38 cellular contexts compared by ENCODE assay signal in the genomic region with DNA sequence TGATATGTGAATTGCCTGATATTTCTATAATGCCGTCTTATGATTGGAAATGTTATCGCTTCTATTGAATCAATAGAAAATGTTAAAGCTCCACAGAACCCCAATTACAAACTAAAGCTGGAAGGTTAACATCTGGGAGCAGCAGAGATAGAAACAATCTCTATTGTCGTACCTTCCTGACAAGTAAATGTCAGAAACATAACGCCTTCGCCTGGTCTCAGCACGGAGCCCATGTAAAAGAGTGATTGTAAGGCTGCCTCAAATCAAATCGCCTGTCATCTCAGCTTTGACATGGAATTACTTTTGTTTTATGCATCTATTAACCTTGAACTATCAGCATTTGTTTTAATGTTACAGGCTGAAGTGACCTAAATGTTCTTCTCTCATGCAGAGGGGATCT.
"Had no signal": no experiment of that assay in that cellular context is flagged by ENCODE, and none has a peak within 500 bp of the region (broad histone marks: within the 10 kb centered on the region; RNA-seq: fewer than 3 reads in every experiment).

No MANE protein-coding gene starts in this region.

- H3K4me3 Mint-ChIP-seq: activated naive CD4-positive, alpha-beta T cell treated with anti-CD3 and anti-CD28 coated beads for 36 hours; activated naive CD4-positive, alpha-beta T cell treated with anti-CD3 and anti-CD28 coated beads, Interleukin-2, amount 10 ng/mL, durations not matched to agents 7 days and 5 days; activated naive CD4-positive, alpha-beta T cell treated with anti-CD3 and anti-CD28 coated beads, Interleukin-2, amount 50 U/mL, for 24 hours; activated naive CD8-positive, alpha-beta T cell; activated naive CD8-positive, alpha-beta T cell treated with anti-CD3 and anti-CD28 coated beads for 36 hours; activated naive CD8-positive, alpha-beta T cell treated with anti-CD3 and anti-CD28 coated beads, Interleukin-2, amount 10 ng/mL, durations not matched to agents 7 days and 5 days; activated naive CD8-positive, alpha-beta T cell treated with anti-CD3 and anti-CD28 coated beads, Interleukin-2, amount 50 U/mL, for 24 hours; activated T-cell treated with anti-CD3 and anti-CD28 coated beads, Interleukin-2, amount 50 U/mL, for 24 hours; activated T-cell treated with anti-CD3 and anti-CD28 coated beads, Interleukin-2, amount 50 U/mL, for 4 hours; activated T-cell treated with anti-CD3 and anti-CD28 coated beads, Interleukin-2, amount 50 U/mL, for 72 hours; activated T-helper 17 cell treated with anti-CD3 and anti-CD28 coated beads, Interleukin-2, amount 50 U/mL, for 72 hours; brain; central memory CD8-positive, alpha-beta T cell had no signal

- H3K4me1 ChIP-seq: adrenal gland, ascending aorta, body of pancreas, breast epithelium had no signal

- H3K36me3 Mint-ChIP-seq: activated naive CD4-positive, alpha-beta T cell treated with anti-CD3 and anti-CD28 coated beads, Interleukin-2, amount 10 ng/mL, durations not matched to agents 7 days and 5 days; activated naive CD4-positive, alpha-beta T cell treated with anti-CD3 and anti-CD28 coated beads, Interleukin-2, amount 50 U/mL, for 24 hours; activated naive CD4-positive, alpha-beta T cell treated with anti-CD3 and anti-CD28 coated beads, Interleukin-2, amount 50 U/mL, for 72 hours; activated naive CD8-positive, alpha-beta T cell; activated naive CD8-positive, alpha-beta T cell treated with anti-CD3 and anti-CD28 coated beads for 36 hours; activated naive CD8-positive, alpha-beta T cell treated with anti-CD3 and anti-CD28 coated beads, Interleukin-2, amount 10 ng/mL, durations not matched to agents 7 days and 5 days; brain had no signal

- H3K27ac Mint-ChIP-seq: activated naive CD4-positive, alpha-beta T cell treated with anti-CD3 and anti-CD28 coated beads for 36 hours; activated naive CD4-positive, alpha-beta T cell treated with anti-CD3 and anti-CD28 coated beads, Interleukin-2, amount 10 ng/mL, durations not matched to agents 7 days and 5 days; activated naive CD4-positive, alpha-beta T cell treated with anti-CD3 and anti-CD28 coated beads, Interleukin-2, amount 50 U/mL, for 24 hours; activated naive CD4-positive, alpha-beta T cell treated with anti-CD3 and anti-CD28 coated beads, Interleukin-2, amount 50 U/mL, for 72 hours; activated naive CD8-positive, alpha-beta T cell; activated naive CD8-positive, alpha-beta T cell treated with anti-CD3 and anti-CD28 coated beads for 36 hours; activated naive CD8-positive, alpha-beta T cell treated with anti-CD3 and anti-CD28 coated beads, Interleukin-2, amount 10 ng/mL, durations not matched to agents 7 days and 5 days; activated naive CD8-positive, alpha-beta T cell treated with anti-CD3 and anti-CD28 coated beads, Interleukin-2, amount 50 U/mL, for 24 hours; activated T-cell treated with anti-CD3 and anti-CD28 coated beads, Interleukin-2, amount 50 U/mL, for 24 hours; activated T-cell treated with anti-CD3 and anti-CD28 coated beads, Interleukin-2, amount 50 U/mL, for 72 hours; activated T-helper 17 cell treated with anti-CD3 and anti-CD28 coated beads, Interleukin-2, amount 50 U/mL, for 72 hours; activated T-helper 2 cell treated with anti-CD3 and anti-CD28 coated beads, Interferon-gamma antibody, Interleukin-2, Interleukin-4, amounts not matched to agents 10 μg/mL and 5 μg/mL and 100 μg/mL, durations not matched to agents 14 hours and 24 hours and 36 hours had no signal

- H3K27me3 Mint-ChIP-seq: activated naive CD4-positive, alpha-beta T cell treated with anti-CD3 and anti-CD28 coated beads, Interleukin-2, amount 10 ng/mL, durations not matched to agents 7 days and 5 days; activated naive CD4-positive, alpha-beta T cell treated with anti-CD3 and anti-CD28 coated beads, Interleukin-2, amount 50 U/mL, for 24 hours; activated naive CD8-positive, alpha-beta T cell; activated naive CD8-positive, alpha-beta T cell treated with anti-CD3 and anti-CD28 coated beads for 36 hours; activated naive CD8-positive, alpha-beta T cell treated with anti-CD3 and anti-CD28 coated beads, Interleukin-2, amount 10 ng/mL, durations not matched to agents 7 days and 5 days; activated naive CD8-positive, alpha-beta T cell treated with anti-CD3 and anti-CD28 coated beads, Interleukin-2, amount 50 U/mL, for 24 hours; activated T-cell treated with anti-CD3 and anti-CD28 coated beads, Interleukin-2, amount 50 U/mL, for 24 hours; activated T-helper 17 cell treated with anti-CD3 and anti-CD28 coated beads, Interleukin-2, amount 50 U/mL, for 72 hours; brain; central memory CD8-positive, alpha-beta T cell had no signal

- H3K36me3 ChIP-seq: adrenal gland, ascending aorta, brain microvascular endothelial cell, breast epithelium, cardiac muscle cell had no signal

- ATAC-seq: activated naive CD4-positive, alpha-beta T cell treated with anti-CD3 and anti-CD28 coated beads, Interleukin-2, amount 50 U/mL, for 72 hours; activated naive CD8-positive, alpha-beta T cell treated with anti-CD3 and anti-CD28 coated beads, Interleukin-2, amount 50 U/mL, for 24 hours; activated T-cell treated with anti-CD3 and anti-CD28 coated beads, Interleukin-2, amount 50 U/mL, for 4 hours; activated T-cell treated with anti-CD3 and anti-CD28 coated beads, Interleukin-2, amount 50 U/mL, for 72 hours; activated T-helper 17 cell treated with anti-CD3 and anti-CD28 coated beads, Interleukin-2, amount 50 U/mL, for 72 hours; body of pancreas had no signal

- H3K4me3 ChIP-seq: adrenal gland, ascending aorta, body of pancreas, breast epithelium, cardiac muscle cell had no signal

- H3K27me3 ChIP-seq: adrenal gland, ascending aorta, body of pancreas, brain microvascular endothelial cell, breast epithelium, cardiac muscle cell had no signal

- H3K27ac ChIP-seq: adrenal gland, ascending aorta, body of pancreas, brain microvascular endothelial cell, breast epithelium, cardiac muscle cell had no signal

- FAIRE-seq: astrocyte, bronchial epithelial cell, colon had no signal

- H3K9me3 Mint-ChIP-seq: activated naive CD4-positive, alpha-beta T cell treated with anti-CD3 and anti-CD28 coated beads, Interleukin-2, amount 50 U/mL, for 24 hours; brain had no signal

- H3K4me1 Mint-ChIP-seq: activated naive CD4-positive, alpha-beta T cell treated with anti-CD3 and anti-CD28 coated beads, Interleukin-2, amount 10 ng/mL, durations not matched to agents 7 days and 5 days; activated naive CD4-positive, alpha-beta T cell treated with anti-CD3 and anti-CD28 coated beads, Interleukin-2, amount 50 U/mL, for 24 hours; activated naive CD8-positive, alpha-beta T cell treated with anti-CD3 and anti-CD28 coated beads for 36 hours; activated naive CD8-positive, alpha-beta T cell treated with anti-CD3 and anti-CD28 coated beads, Interleukin-2, amount 10 ng/mL, durations not matched to agents 7 days and 5 days; activated naive CD8-positive, alpha-beta T cell treated with anti-CD3 and anti-CD28 coated beads, Interleukin-2, amount 50 U/mL, for 24 hours; activated T-helper 17 cell treated with anti-CD3 and anti-CD28 coated beads, Interleukin-2, amount 50 U/mL, for 72 hours; central memory CD8-positive, alpha-beta T cell had no signal

- DNase-seq: activated effector memory CD4-positive, alpha-beta T cell treated with anti-CD3 and anti-CD28 coated beads, Interleukin-2, amount 50 U/mL, for 16 hours; activated effector memory CD4-positive, alpha-beta T cell treated with Interleukin-2 at 50 U/mL for 16 hours; activated gamma-delta T cell; activated gamma-delta T cell treated with Interleukin-2 at 50 U/mL for 16 hours; activated naive CD4-positive, alpha-beta T cell; activated naive CD4-positive, alpha-beta T cell treated with anti-CD3 and anti-CD28 coated beads for 36 hours; activated naive CD4-positive, alpha-beta T cell treated with anti-CD3 and anti-CD28 coated beads, Interleukin-2, amount 10 ng/mL, durations not matched to agents 7 days and 5 days; activated naive CD4-positive, alpha-beta T cell treated with anti-CD3 and anti-CD28 coated beads, Interleukin-2, amount 50 U/mL, for 16 hours; activated naive CD4-positive, alpha-beta T cell treated with Interleukin-2 at 50 U/mL for 16 hours; activated naive CD8-positive, alpha-beta T cell treated with anti-CD3 and anti-CD28 coated beads for 36 hours; activated naive CD8-positive, alpha-beta T cell treated with anti-CD3 and anti-CD28 coated beads, Interleukin-2, amount 10 ng/mL, durations not matched to agents 7 days and 5 days; activated naive CD8-positive, alpha-beta T cell treated with anti-CD3 and anti-CD28 coated beads, Interleukin-2, amount 50 U/mL, for 24 hours; activated T-cell treated with anti-CD3 and anti-CD28 coated beads, Interleukin-2, amount 50 U/mL, for 24 hours; activated T-cell treated with anti-CD3 and anti-CD28 coated beads, Interleukin-2, amount 50 U/mL, for 4 hours; activated T-cell treated with anti-CD3 and anti-CD28 coated beads, Interleukin-2, amount 50 U/mL, for 48 hours; activated T-cell treated with anti-CD3 and anti-CD28 coated beads, Interleukin-2, amount 50 U/mL, for 72 hours; adrenal gland; amniotic stem cell; amygdala; anterior cingulate cortex; aorta; body of pancreas; brain microvascular endothelial cell; central memory CD4-positive, alpha-beta T cell; cerebellar nuclear complex had no signal

- H3K9me3 ChIP-seq: adrenal gland, ascending aorta, body of pancreas, breast epithelium had no signal
